ENCODE assay signal across 8 cellular contexts in the genomic region with DNA sequence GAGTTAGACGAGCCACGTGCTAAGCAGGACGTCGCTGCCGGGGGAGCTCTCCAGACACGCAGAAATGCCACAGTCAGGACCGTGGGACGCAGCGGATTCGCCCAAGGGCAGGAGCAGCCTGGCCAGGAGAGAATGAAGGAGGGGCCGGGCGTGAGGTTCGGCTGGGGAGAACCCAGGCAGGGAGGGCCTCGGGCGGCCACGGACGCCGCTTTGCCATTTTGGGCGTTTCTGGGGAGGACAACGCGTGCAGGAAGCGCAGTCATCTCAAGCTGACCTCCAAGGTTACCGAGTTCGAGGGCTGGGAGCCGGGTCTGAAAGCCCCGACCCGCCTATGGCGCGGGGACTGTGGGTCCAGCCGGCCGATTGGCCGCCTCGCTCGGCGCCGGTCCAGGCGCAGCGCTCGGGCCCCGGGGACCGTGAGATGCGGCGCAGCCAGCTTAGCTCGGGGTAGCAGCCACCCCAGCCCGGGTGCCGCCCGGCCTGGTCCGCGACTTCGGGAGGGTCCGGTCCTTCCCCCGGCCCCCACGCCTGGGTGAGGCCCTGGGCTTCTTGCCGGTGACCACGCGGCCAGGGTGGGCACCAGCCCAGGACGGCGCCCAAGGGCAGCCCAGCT. TPM values are rescaled to one million over a fixed set of nuclear protein-coding genes. Genes with fewer than 3 reads are reported as not detected.
DNase-seq lines count a peak whose midpoint lies in the region; ATAC-seq, FAIRE-seq and TF ChIP-seq lines count a peak whose summit lies in the region.

No MANE protein-coding gene starts in this region.

- peak overlapping the region; percentile 19 to 67 for H3K4me3 ChIP-seq in body of pancreas
- H3K4me3 ChIP-seq in keratinocyte (ENCODE audit: control insufficient read depth in 2 of 3, extremely low read depth in 1 of 3, insufficient read depth in 2 of 3, low read depth in 1 of 3, low read length in 3 of 3): peak overlapping the region; percentile 69 to 72 (median 69)

- FAIRE-seq in RCC 7860 (lab: Jason Lieb, UNC): no peak
- FAIRE-seq in keratinocyte (lab: Jason Lieb, UNC): no peak

- H2AFZ ChIP-seq in keratinocyte (ENCODE audit: control insufficient read depth, low read length): peak overlapping the region; percentile 46

- intact Hi-C loops in body of pancreas (cut with DNase I): no loop called here

- H3K9me1 ChIP-seq in keratinocyte (ENCODE audit: control insufficient read depth, extremely low read depth, insufficient read depth, low read length): peaks cover 2% of the 10 kb centered on the region

- TF ChIP-seq CTCF in body of pancreas (IDR thresholded peaks at IDR 0.05) (no peak), keratinocyte (optimal IDR thresholded peaks at IDR 0.05 in 1 of 3, IDR thresholded peaks at IDR 0.05 in 1 of 3, conservative IDR thresholded peaks at IDR 0.05 in 1 of 3; ENCODE audit: extremely low read depth in 1 of 3, insufficient read depth in 2 of 3, low read length in 3 of 3) (no peak)

- H3K79me2 ChIP-seq in keratinocyte (ENCODE audit: control insufficient read depth, insufficient read depth, low read length): peaks cover 8% of the 10 kb centered on the region

- H3K36me3 ChIP-seq in body of pancreas (replicated peaks in 1 of 2; ENCODE audit: insufficient read depth in 1 of 2, low read depth in 2 of 2) (no peaks in the 10 kb centered on the region), keratinocyte (ENCODE audit: control insufficient read depth in 2 of 2, extremely low read depth in 1 of 2, insufficient read depth in 2 of 2, low read length in 2 of 2) (peaks cover 4 to 12% of the 10 kb centered on the region in 2 experiments)

- H3K27me3 ChIP-seq in body of pancreas (no peaks in the 10 kb centered on the region), keratinocyte (ENCODE audit: control insufficient read depth, extremely low read depth, insufficient read depth, low read length) (no peaks in the 10 kb centered on the region)

- peak; percentile 81 for DNase-seq in EH (ENCODE audit: low read depth)
- DNase-seq in RCC 7860 (ENCODE audit: low spot score): peak; percentile 47
- peak; percentile 43 to 54 (median 52) for DNase-seq in body of pancreas
- DNase-seq in keratinocyte (ENCODE audit: low read depth, low spot score): no peak
- DNase-seq in stimulated activated CD4-positive, alpha-beta T cell treated with anti-CD3 and anti-CD28 coated beads, Interleukin-4, amount 100 ng/mL, for 48 hours (ENCODE audit: low read depth in 2 of 2): peak; percentile 28 to 33
- no peak for DNase-seq in NCI-H1436 (lab: John Stamatoyannopoulos, UW)
- no peak for DNase-seq in NOMO-1 treated with DMSO at 0.1 percent for 48 hours (lab: John Stamatoyannopoulos, UW; ENCODE audit: unreplicated experiment)

- peak overlapping the region; percentile 75 to 95 (median 87) for H3K27ac ChIP-seq in body of pancreas
- H3K27ac ChIP-seq in keratinocyte (ENCODE audit: control insufficient read depth, insufficient read depth, low read length): peak overlapping the region; percentile 90

- dilution Hi-C loops in keratinocyte (cut with MboI; ENCODE audit: extremely low pct_ligation_motif_present, low sequenced_read_pairs): no loop called here

- no peak for TF ChIP-seq POLR2A in body of pancreas (IDR thresholded peaks at IDR 0.05)

- peak overlapping the region; percentile 74 for H3K4me2 ChIP-seq in keratinocyte (ENCODE audit: control insufficient read depth, extremely low read depth, insufficient read depth, low read depth, low read length)

- no peaks in the 10 kb centered on the region for H3K9me3 ChIP-seq in body of pancreas
- H3K9me3 ChIP-seq in keratinocyte (ENCODE audit: control insufficient read depth, low read depth, low read length): no peaks in the 10 kb centered on the region

- ATAC-seq in HG02588 (IDR thresholded peaks at IDR 0.05; ENCODE audit: unreplicated experiment) (peak; percentile 3), body of pancreas (peak; percentile 17)

- H3K4me1 ChIP-seq in body of pancreas: peaks cover 42% of the 10 kb centered on the region
- peaks cover 48% of the 10 kb centered on the region for H3K4me1 ChIP-seq in keratinocyte (ENCODE audit: control insufficient read depth, extremely low read depth, insufficient read depth, low read length)

- WGBS in body of pancreas, 2 donors: 0 to 1% methylated on average over 9 to 56 of the region's 58 CpGs

- peak overlapping the region; percentile 90 for H3K9ac ChIP-seq in keratinocyte (ENCODE audit: control insufficient read depth, extremely low read depth, insufficient read depth, low read length)

- H4K20me1 ChIP-seq in keratinocyte (ENCODE audit: control insufficient read depth, extremely low read depth, insufficient read depth, low read length): no peaks in the 10 kb centered on the region

RNA-seq across cellular contexts. Expression of gene MAN1B1, which starts 0.8 kb away (rescaled TPM):
- 10 to 100 TPM; 32.6 to 34.2 TPM for total RNA-seq in body of pancreas
- polyA plus RNA-seq in keratinocyte: 31.4 to 48.2 TPM (median 34.3 TPM) in 3 replicates
- 126 TPM for polyA plus RNA-seq in keratinocyte (2011; ENCODE audit: low read depth)
- 20.5 and 24.1 TPM in 2 replicates for polyA plus RNA-seq in keratinocyte (2011; cell fraction: cytosol; rRNA removed)
- 99.9 and 115 TPM in 2 replicates for polyA plus RNA-seq in keratinocyte (2011; cell fraction: nucleus; rRNA removed)
- 35.1 and 36.7 TPM in 2 replicates for polyA plus RNA-seq in keratinocyte (2012; ENCODE audit: low replicate concordance)
- 40.5 to 48.5 TPM (median 42.4 TPM) in 3 replicates for polyA minus RNA-seq in keratinocyte
- 42.0 TPM for polyA minus RNA-seq in keratinocyte (2011; cell fraction: cytosol; rRNA and poly(A)+ RNA removed)
- 64.6 and 80.4 TPM in 2 replicates for polyA minus RNA-seq in keratinocyte (2011; cell fraction: nucleus; rRNA and poly(A)+ RNA removed)

RNA-seq across cellular contexts. Expression of gene UAP1L1, which starts 8.7 kb away (rescaled TPM):
- 1 to 10 TPM; 7.8 to 8.2 TPM for total RNA-seq in body of pancreas
- 2.7 to 4.3 TPM (median 4.3 TPM) in 3 replicates for polyA plus RNA-seq in keratinocyte
- 1.1 TPM for polyA plus RNA-seq in keratinocyte (2011; ENCODE audit: low read depth)
- polyA plus RNA-seq in keratinocyte (2011; cell fraction: cytosol; rRNA removed): 2.1 and 3.0 TPM in 2 replicates
- polyA plus RNA-seq in keratinocyte (2011; cell fraction: nucleus; rRNA removed): 14.2 and 17.5 TPM in 2 replicates
- 4.8 and 5.0 TPM in 2 replicates for polyA plus RNA-seq in keratinocyte (2012; ENCODE audit: low replicate concordance)
- polyA minus RNA-seq in keratinocyte: 2.3 to 5.2 TPM (median 3.5 TPM) in 3 replicates
- 3.3 TPM for polyA minus RNA-seq in keratinocyte (2011; cell fraction: cytosol; rRNA and poly(A)+ RNA removed)
- polyA minus RNA-seq in keratinocyte (2011; cell fraction: nucleus; rRNA and poly(A)+ RNA removed): 3.7 and 4.3 TPM in 2 replicates

RNA-seq across cellular contexts. Expression of gene SAPCD2, which starts 15.7 kb away (rescaled TPM):
- total RNA-seq in body of pancreas: under 1 TPM; 0.66 to 0.78 TPM
- 0.90 to 1.6 TPM (median 1.2 TPM) in 3 replicates for polyA plus RNA-seq in keratinocyte
- polyA plus RNA-seq in keratinocyte (2011; ENCODE audit: low read depth): 0.75 TPM
- 0.47 and 0.81 TPM in 2 replicates for polyA plus RNA-seq in keratinocyte (2011; cell fraction: cytosol; rRNA removed)
- polyA plus RNA-seq in keratinocyte (2011; cell fraction: nucleus; rRNA removed): 0.76 and 0.88 TPM in 2 replicates
- 1.0 and 2.3 TPM in 2 replicates for polyA plus RNA-seq in keratinocyte (2012; ENCODE audit: low replicate concordance)
- polyA minus RNA-seq in keratinocyte: 0.33 to 1.4 TPM (median 1.0 TPM) in 3 replicates
- 5.6 TPM for polyA minus RNA-seq in keratinocyte (2011; cell fraction: cytosol; rRNA and poly(A)+ RNA removed)
- 0.78 and 1.2 TPM in 2 replicates for polyA minus RNA-seq in keratinocyte (2011; cell fraction: nucleus; rRNA and poly(A)+ RNA removed)

RNA-seq across cellular contexts. Expression of gene DPP7, which starts 28.5 kb away (rescaled TPM):
- 100 to 1,000 TPM; 137 to 171 TPM for total RNA-seq in body of pancreas
- 29.7 to 93.1 TPM (median 35.3 TPM) in 3 replicates for polyA plus RNA-seq in keratinocyte
- 23.5 TPM for polyA plus RNA-seq in keratinocyte (2011; ENCODE audit: low read depth)
- 19.1 and 50.9 TPM in 2 replicates for polyA plus RNA-seq in keratinocyte (2011; cell fraction: cytosol; rRNA removed)
- polyA plus RNA-seq in keratinocyte (2011; cell fraction: nucleus; rRNA removed): 109 and 166 TPM in 2 replicates
- polyA plus RNA-seq in keratinocyte (2012; ENCODE audit: low replicate concordance): 55.3 and 94.7 TPM in 2 replicates
- 26.1 to 71.6 TPM (median 46.3 TPM) in 3 replicates for polyA minus RNA-seq in keratinocyte
- polyA minus RNA-seq in keratinocyte (2011; cell fraction: cytosol; rRNA and poly(A)+ RNA removed): 93.4 TPM
- polyA minus RNA-seq in keratinocyte (2011; cell fraction: nucleus; rRNA and poly(A)+ RNA removed): 43.5 and 47.5 TPM in 2 replicates

RNA-seq across cellular contexts. Expression of gene ENTPD2, which starts 32.2 kb away (rescaled TPM):
- 1 to 10 TPM; 1.3 to 1.6 TPM for total RNA-seq in body of pancreas
- polyA plus RNA-seq in keratinocyte: 0.52 to 1.3 TPM (median 0.65 TPM) in 3 replicates
- 2.4 TPM for polyA plus RNA-seq in keratinocyte (2011; ENCODE audit: low read depth)
- polyA plus RNA-seq in keratinocyte (2011; cell fraction: cytosol; rRNA removed): 0.63 and 1.4 TPM in 2 replicates
- 4.2 and 5.5 TPM in 2 replicates for polyA plus RNA-seq in keratinocyte (2011; cell fraction: nucleus; rRNA removed)
- 2.9 and 10.7 TPM in 2 replicates for polyA plus RNA-seq in keratinocyte (2012; ENCODE audit: low replicate concordance)
- 0.35 to 2.9 TPM (median 0.59 TPM) in 3 replicates for polyA minus RNA-seq in keratinocyte
- polyA minus RNA-seq in keratinocyte (2011; cell fraction: cytosol; rRNA and poly(A)+ RNA removed): 2.9 TPM
- 2.1 and 2.8 TPM in 2 replicates for polyA minus RNA-seq in keratinocyte (2011; cell fraction: nucleus; rRNA and poly(A)+ RNA removed)

Comparison
In these comparisons a context has a peak if more than half of its experiments do, and no peak if none do; other contexts are left out.
1. DNase-seq: peak in EH (single experiment), RCC 7860 (single experiment), body of pancreas (4 of 4) and stimulated activated CD4-positive, alpha-beta T cell treated with anti-CD3 and anti-CD28 coated beads, Interleukin-4, amount 100 ng/mL, for 48 hours (2 of 2); none in keratinocyte (single experiment), NCI-H1436 (single experiment) and NOMO-1 treated with DMSO at 0.1 percent for 48 hours (single experiment).